Comparison of ENCODE assay signal across 8 cellular contexts in the genomic region with DNA sequence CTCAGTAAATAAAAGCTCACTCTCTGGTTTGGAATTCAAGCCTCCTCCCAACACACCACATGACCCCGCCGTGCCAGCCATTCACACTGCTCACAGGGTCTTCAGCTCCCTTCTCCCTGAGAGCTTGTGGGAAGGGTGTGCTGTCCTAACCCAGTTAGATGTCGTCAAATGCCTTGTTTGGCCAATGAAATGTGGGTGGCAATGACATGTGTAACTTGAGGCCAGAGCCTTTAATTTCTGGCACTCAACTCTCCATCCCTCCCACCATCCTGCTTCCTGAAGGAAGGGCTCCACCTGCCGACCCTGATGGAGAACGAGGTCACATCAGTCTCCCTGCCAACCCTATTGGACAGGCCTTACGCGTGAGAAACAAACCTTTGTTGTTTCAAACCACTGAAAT.
DNase-seq lines count a peak whose midpoint lies in the region; ATAC-seq, FAIRE-seq and TF ChIP-seq lines count a peak whose summit lies in the region.

No MANE protein-coding gene starts in this region.

- peak; percentile 57 for TF ChIP-seq CTCF in kidney (IDR thresholded peaks at IDR 0.05; ENCODE audit: borderline replicate concordance, extremely low read depth, insufficient read depth)

- H3K4me3 ChIP-seq in Jurkat, Clone E6-1 (ENCODE audit: low read length): no peak overlapping the region
- no peak overlapping the region for H3K4me3 ChIP-seq in kidney (ENCODE audit: low read length in 2 of 2)

- no peak for ATAC-seq in GM18867 (IDR thresholded peaks at IDR 0.05; ENCODE audit: unreplicated experiment)

- peak; percentile 17 for DNase-seq in DMS153 (lab: John Stamatoyannopoulos, UW)
- DNase-seq in Jurkat, Clone E6-1 (ENCODE audit: low read depth, low spot score): peak; percentile 1
- DNase-seq in UCSD-AML1 (lab: John Stamatoyannopoulos, UW; ENCODE audit: unreplicated experiment): peak; percentile 13
- DNase-seq in kidney: no peak
- no peak for DNase-seq in activated CD8-positive, alpha-beta memory T cell treated with anti-CD3 and anti-CD28 coated beads, Interleukin-2, amount 50 U/mL, for 48 hours
- DNase-seq in stimulated activated CD4-positive, alpha-beta T cell treated with anti-CD3 and anti-CD28 coated beads, Interleukin-4, amount 100 ng/mL, for 24 hours: no peak
- no peak for DNase-seq in NCI-H510A (lab: John Stamatoyannopoulos, UW)

- no peaks in the 10 kb centered on the region for H3K9me3 ChIP-seq in kidney (ENCODE audit: control insufficient read depth in 1 of 2, low read length in 2 of 2)

- no peaks in the 10 kb centered on the region for H3K36me3 ChIP-seq in kidney (ENCODE audit: control insufficient read depth in 1 of 2, insufficient read depth in 2 of 2, low read length in 2 of 2)

- no peak overlapping the region for H3K27ac ChIP-seq in kidney (ENCODE audit: low read depth in 2 of 2, low read length in 2 of 2)

- intact Hi-C loops in kidney (cut with DNase I): no loop called here

- H3K9ac ChIP-seq in kidney (ENCODE audit: low read length in 2 of 2): no peak overlapping the region

- FAIRE-seq in kidney (lab: Jason Lieb, UNC): no peak

- H3K4me1 ChIP-seq in kidney (ENCODE audit: control insufficient read depth in 1 of 2, insufficient read depth in 1 of 2, low read depth in 1 of 2, low read length in 2 of 2): peaks cover 4 to 5% of the 10 kb centered on the region in 2 donors

Comparison
In these comparisons a context has a peak if more than half of its experiments do, and no peak if none do; other contexts are left out.
1. DNase-seq: peak in DMS153 (single experiment), Jurkat, Clone E6-1 (single experiment) and UCSD-AML1 (single experiment); none in kidney (single experiment), activated CD8-positive, alpha-beta memory T cell treated with anti-CD3 and anti-CD28 coated beads, Interleukin-2, amount 50 U/mL, for 48 hours (single experiment), stimulated activated CD4-positive, alpha-beta T cell treated with anti-CD3 and anti-CD28 coated beads, Interleukin-4, amount 100 ng/mL, for 24 hours (single experiment) and NCI-H510A (single experiment).